ENCODE assay signal across 25 cellular contexts in the genomic region with DNA sequence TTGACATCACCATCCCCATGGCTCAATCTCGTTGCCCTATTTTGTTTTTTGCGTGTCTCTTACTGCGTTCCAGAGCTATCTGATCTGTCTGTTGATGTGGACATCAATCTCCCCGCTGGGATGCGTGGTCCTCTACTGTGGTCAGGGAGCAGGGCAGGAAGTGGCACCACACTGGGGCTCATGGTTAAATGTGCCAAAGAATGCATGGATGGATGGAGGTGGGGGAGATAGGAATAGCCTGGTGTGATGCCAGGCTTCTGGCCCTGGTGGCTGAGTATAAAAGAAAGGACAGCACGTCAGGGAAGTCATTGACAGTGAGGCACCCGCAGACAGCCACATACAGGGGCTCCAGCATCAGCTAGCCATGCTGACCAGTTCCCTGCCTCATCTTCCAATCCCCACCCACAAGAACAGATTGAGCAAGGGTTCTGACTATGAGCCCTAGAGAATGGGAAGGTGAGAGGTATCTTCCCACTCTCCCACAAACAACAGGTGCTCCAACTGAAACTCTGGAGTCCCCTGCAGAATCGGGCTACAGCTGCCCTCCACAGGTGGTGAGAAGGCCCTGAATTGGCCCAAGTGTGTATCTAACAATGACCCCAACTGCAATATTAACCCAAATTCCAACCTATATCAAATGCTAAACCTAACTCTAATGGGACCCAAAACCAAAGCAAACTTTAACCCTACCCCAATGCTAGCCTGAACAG. TPM values are rescaled to one million over a fixed set of nuclear protein-coding genes. Genes with fewer than 3 reads are reported as not detected.
DNase-seq lines count a peak whose midpoint lies in the region; ATAC-seq and TF ChIP-seq lines count a peak whose summit lies in the region.
"Had no signal": no experiment of that assay in that cellular context is flagged by ENCODE, and none has a peak within 500 bp of the region (broad histone marks: within the 10 kb centered on the region; RNA-seq: fewer than 3 reads in every experiment).

No MANE protein-coding gene starts in this region.

- intact Hi-C loops in CD14-positive monocyte (cut with micrococcal nuclease) = no loop called here

- TF ChIP-seq CTCF in CD14-positive monocyte (IDR thresholded peaks at IDR 0.05) (no peak), brain (conservative IDR thresholded peaks at IDR 0.05) (no peak), neural crest cell (conservative IDR thresholded peaks at IDR 0.05) (no peak)

- H3K36me3 Mint-ChIP-seq in activated T-cell treated with anti-CD3 and anti-CD28 coated beads, Interleukin-2, amount 50 U/mL, for 24 hours (ENCODE audit: low read depth) = no peaks in the 10 kb centered on the region
- no peaks in the 10 kb centered on the region for H3K36me3 Mint-ChIP-seq in activated T-cell treated with anti-CD3 and anti-CD28 coated beads, Interleukin-2, amount 50 U/mL, for 72 hours (ENCODE audit: insufficient read depth in 2 of 2)
- H3K36me3 Mint-ChIP-seq in CD14-positive monocyte = no peaks in the 10 kb centered on the region
- no peaks in the 10 kb centered on the region for H3K36me3 Mint-ChIP-seq in brain
- H3K36me3 Mint-ChIP-seq in neural crest cell (ENCODE audit: low read depth) = no peaks in the 10 kb centered on the region
- H3K36me3 Mint-ChIP-seq: activated naive CD4-positive, alpha-beta T cell treated with anti-CD3 and anti-CD28 coated beads, Interleukin-2, amount 50 U/mL, for 24 hours; memory B cell had no signal

- no peak overlapping the region for H3K4me3 Mint-ChIP-seq in activated T-cell treated with anti-CD3 and anti-CD28 coated beads, Interleukin-2, amount 50 U/mL, for 24 hours
- no peak overlapping the region for H3K4me3 Mint-ChIP-seq in activated T-cell treated with anti-CD3 and anti-CD28 coated beads, Interleukin-2, amount 50 U/mL, for 72 hours
- H3K4me3 Mint-ChIP-seq in CD14-positive monocyte = no peak overlapping the region
- peak overlapping the region in 3 of 5 experiments; percentile 7 to 19 (median 16) for H3K4me3 Mint-ChIP-seq in brain
- H3K4me3 Mint-ChIP-seq in neural crest cell = peak overlapping the region; percentile 14
- H3K4me3 Mint-ChIP-seq: activated naive CD4-positive, alpha-beta T cell treated with anti-CD3 and anti-CD28 coated beads, Interleukin-2, amount 50 U/mL, for 24 hours; activated T-cell treated with anti-CD3 and anti-CD28 coated beads, Interleukin-2, amount 50 U/mL, for 4 hours; dendritic cell treated with granulocyte-macrophage colony-stimulating factor and Interleukin-4, amounts not matched to agents 40 ng/mL and 50 ng/mL, for 4 days; memory B cell; T-helper 2 cell treated with Interferon-gamma antibody and Interleukin-4, amounts not matched to agents 5 μg/mL and 100 μg/mL, for 36 hours had no signal

- no peak overlapping the region for H3K27ac Mint-ChIP-seq in activated T-cell treated with anti-CD3 and anti-CD28 coated beads, Interleukin-2, amount 50 U/mL, for 24 hours
- no peak overlapping the region for H3K27ac Mint-ChIP-seq in activated T-cell treated with anti-CD3 and anti-CD28 coated beads, Interleukin-2, amount 50 U/mL, for 72 hours
- H3K27ac Mint-ChIP-seq in CD14-positive monocyte (peak overlapping the region in 1 of 7 donors; percentile 47), brain (peak overlapping the region in 4 of 5 experiments; percentile 20 to 92 (median 54)), neural crest cell (ENCODE audit: unreplicated experiment) (no peak overlapping the region)
- H3K27ac Mint-ChIP-seq: activated naive CD4-positive, alpha-beta T cell treated with anti-CD3 and anti-CD28 coated beads, Interleukin-2, amount 50 U/mL, for 24 hours; dendritic cell treated with granulocyte-macrophage colony-stimulating factor and Interleukin-4, amounts not matched to agents 40 ng/mL and 50 ng/mL, for 4 days; memory B cell; T-helper 2 cell treated with Interferon-gamma antibody and Interleukin-4, amounts not matched to agents 5 μg/mL and 100 μg/mL, for 36 hours had no signal

- peaks cover 49% of the 10 kb centered on the region for H3K27me3 Mint-ChIP-seq in activated T-cell treated with anti-CD3 and anti-CD28 coated beads, Interleukin-2, amount 50 U/mL, for 24 hours
- H3K27me3 Mint-ChIP-seq in activated T-cell treated with anti-CD3 and anti-CD28 coated beads, Interleukin-2, amount 50 U/mL, for 72 hours (ENCODE audit: low read depth) = peaks cover 19% of the 10 kb centered on the region
- peaks cover 31 to 56% (median 48%) of the 10 kb centered on the region in 3 donors for H3K27me3 Mint-ChIP-seq in CD14-positive monocyte (ENCODE audit: low read depth in 3 of 3)
- peaks cover 2% of the 10 kb centered on the region for H3K27me3 Mint-ChIP-seq in brain
- H3K27me3 Mint-ChIP-seq in neural crest cell (ENCODE audit: low read depth) = peaks cover 39% of the 10 kb centered on the region

- peak; percentile 11 for DNase-seq in activated T-cell treated with anti-CD3 and anti-CD28 coated beads, Interleukin-2, amount 50 U/mL, for 24 hours
- no peak for DNase-seq in activated T-cell treated with anti-CD3 and anti-CD28 coated beads, Interleukin-2, amount 50 U/mL, for 72 hours
- DNase-seq in CD14-positive monocyte (ENCODE audit: low spot score) (peak; percentile 33), neural crest cell (ENCODE audit: low read depth, low spot score) (no peak), NCI-H1105 treated with DMSO at 0.1 percent for 48 hours (lab: John Stamatoyannopoulos, UW) (no peak)
- DNase-seq: ACHN; activated CD4-positive, alpha-beta T cell treated with anti-CD3 and anti-CD28 coated beads for 4 hours; activated CD8-positive, alpha-beta memory T cell treated with anti-CD3 and anti-CD28 coated beads for 24 hours; activated T-cell treated with anti-CD3 and anti-CD28 coated beads, Interleukin-2, amount 50 U/mL, for 4 hours; esophagus squamous epithelium; foreskin melanocyte; GF-D8; KBM-7; NCI-H1105; NCI-H2081; stimulated activated naive CD4-positive, alpha-beta T cell had no signal

- no peak for ATAC-seq in activated T-cell treated with anti-CD3 and anti-CD28 coated beads, Interleukin-2, amount 50 U/mL, for 72 hours (replicated peaks in 1 of 2)
- no peak for ATAC-seq in HG03025 (IDR thresholded peaks at IDR 0.05; ENCODE audit: low FRiP score, unreplicated experiment)
- no peak for ATAC-seq in HG03196 (IDR thresholded peaks at IDR 0.05; ENCODE audit: unreplicated experiment)
- ATAC-seq: activated T-cell treated with anti-CD3 and anti-CD28 coated beads, Interleukin-2, amount 50 U/mL, for 4 hours; right cardiac atrium; upper lobe of right lung had no signal

- H3K4me1 Mint-ChIP-seq in activated T-cell treated with anti-CD3 and anti-CD28 coated beads, Interleukin-2, amount 50 U/mL, for 24 hours (ENCODE audit: low read depth) = peaks cover 7% of the 10 kb centered on the region
- H3K4me1 Mint-ChIP-seq in activated T-cell treated with anti-CD3 and anti-CD28 coated beads, Interleukin-2, amount 50 U/mL, for 72 hours (ENCODE audit: low read depth) = no peaks in the 10 kb centered on the region
- H3K4me1 Mint-ChIP-seq in CD14-positive monocyte (peaks cover 5% of the 10 kb centered on the region), brain (peaks cover 36% of the 10 kb centered on the region), neural crest cell (no peaks in the 10 kb centered on the region)
- H3K4me1 Mint-ChIP-seq: activated naive CD4-positive, alpha-beta T cell treated with anti-CD3 and anti-CD28 coated beads, Interleukin-2, amount 50 U/mL, for 24 hours; memory B cell had no signal

- no peaks in the 10 kb centered on the region for H3K9me3 Mint-ChIP-seq in activated T-cell treated with anti-CD3 and anti-CD28 coated beads, Interleukin-2, amount 50 U/mL, for 24 hours
- no peaks in the 10 kb centered on the region for H3K9me3 Mint-ChIP-seq in activated T-cell treated with anti-CD3 and anti-CD28 coated beads, Interleukin-2, amount 50 U/mL, for 72 hours
- peaks cover 0 to 4% (median 0%) of the 10 kb centered on the region in 7 donors for H3K9me3 Mint-ChIP-seq in CD14-positive monocyte
- H3K9me3 Mint-ChIP-seq in brain = peaks cover 0 to 4% (median 0%) of the 10 kb centered on the region in 5 experiments
- H3K9me3 Mint-ChIP-seq in neural crest cell = no peaks in the 10 kb centered on the region
- H3K9me3 Mint-ChIP-seq: activated naive CD4-positive, alpha-beta T cell treated with anti-CD3 and anti-CD28 coated beads, Interleukin-2, amount 50 U/mL, for 24 hours; activated T-cell treated with anti-CD3 and anti-CD28 coated beads, Interleukin-2, amount 50 U/mL, for 4 hours; dendritic cell treated with granulocyte-macrophage colony-stimulating factor and Interleukin-4, amounts not matched to agents 40 ng/mL and 50 ng/mL, for 4 days; memory B cell; T-helper 2 cell treated with Interferon-gamma antibody and Interleukin-4, amounts not matched to agents 5 μg/mL and 100 μg/mL, for 36 hours had no signal

RNA-seq across cellular contexts. Expression of a gene that starts 2.7 kb away (rescaled TPM):
- total RNA-seq in activated T-cell treated with anti-CD3 and anti-CD28 coated beads, Interleukin-2, amount 50 U/mL, for 72 hours = 1 to 10 TPM; 2.6 to 2.8 TPM
- polyA plus RNA-seq in CD14-positive monocyte (under 1 TPM in 1 of 2 donors, not detected in 1; 0.25 TPM), brain (ENCODE audit: insufficient read depth, low read depth, low replicate concordance) (19.3 TPM)
- total RNA-seq in neural crest cell = 3.0 and 4.8 TPM in 2 replicates

Comparison
In these comparisons a context has a peak if more than half of its experiments do, and no peak if none do; other contexts are left out.
1. DNase-seq: peak in activated T-cell treated with anti-CD3 and anti-CD28 coated beads, Interleukin-2, amount 50 U/mL, for 24 hours (single experiment) and CD14-positive monocyte (single experiment); none in activated T-cell treated with anti-CD3 and anti-CD28 coated beads, Interleukin-2, amount 50 U/mL, for 72 hours (0 of 2), neural crest cell (single experiment) and NCI-H1105 treated with DMSO at 0.1 percent for 48 hours (single experiment).
2. H3K27ac Mint-ChIP-seq: peak in brain (4 of 5); none in activated T-cell treated with anti-CD3 and anti-CD28 coated beads, Interleukin-2, amount 50 U/mL, for 24 hours (single experiment), activated T-cell treated with anti-CD3 and anti-CD28 coated beads, Interleukin-2, amount 50 U/mL, for 72 hours (single experiment) and neural crest cell (single experiment).
3. H3K4me3 Mint-ChIP-seq: peak in brain (3 of 5) and neural crest cell (single experiment); none in activated T-cell treated with anti-CD3 and anti-CD28 coated beads, Interleukin-2, amount 50 U/mL, for 24 hours (single experiment), activated T-cell treated with anti-CD3 and anti-CD28 coated beads, Interleukin-2, amount 50 U/mL, for 72 hours (0 of 2) and CD14-positive monocyte (0 of 2).